17 cellular contexts compared by ENCODE assay signal in genomic region chr18:63440219-63440618, GRCh38. TPM values are rescaled to one million over a fixed set of nuclear protein-coding genes. Genes with fewer than 3 reads are reported as not detected.
DNase-seq lines count a peak whose midpoint lies in the region; ATAC-seq, FAIRE-seq and TF ChIP-seq lines count a peak whose summit lies in the region.
"Had no signal": no experiment of that assay in that cellular context is flagged by ENCODE, and none has a peak within 500 bp of the region (broad histone marks: within the 10 kb centered on the region; RNA-seq: fewer than 3 reads in every experiment).

No MANE protein-coding gene starts in this region.

- peaks cover 3% of the 10 kb centered on the region for H3K27me3 Mint-ChIP-seq in activated T-helper 17 cell treated with anti-CD3 and anti-CD28 coated beads, Interleukin-2, amount 50 U/mL, for 72 hours

- BruUV-seq in GM12878 (replicated peaks; lab: Mats Ljungman, UMichigan), result no TSS peak

- H3K9ac ChIP-seq in GM12878 (ENCODE audit: control insufficient read depth, insufficient read depth, low read length), result no peak overlapping the region

- CTCF ChIA-PET in GM12878 (lab: Yijun Ruan, JAX), result interaction anchor here (0.6 to 7.1 kb wide), 33 partner anchors 9 to 1126 kb away, joined by 3 to 140 read pairs (median 6); partner anchors contain the start of gene VPS4B

- TF ChIP-seq POLR2A in GM12878 (IDR thresholded peaks at IDR 0.05; ENCODE audit: low read depth, low read length) (no peak), thyroid gland (IDR thresholded peaks at IDR 0.05) (no peak)

- H3K36me3 Mint-ChIP-seq in activated T-helper 17 cell treated with anti-CD3 and anti-CD28 coated beads, Interleukin-2, amount 50 U/mL, for 72 hours (ENCODE audit: low read depth), result no peaks in the 10 kb centered on the region
- H3K36me3 Mint-ChIP-seq: activated naive CD8-positive, alpha-beta T cell treated with anti-CD3 and anti-CD28 coated beads, Interleukin-2, amount 10 ng/mL, durations not matched to agents 7 days and 5 days; naive thymus-derived CD4-positive, alpha-beta T cell had no signal

- H3K9me3 ChIP-seq in GM12878 (replicated peaks; ENCODE audit: control insufficient read depth, insufficient read depth, low read length) (no peaks in the 10 kb centered on the region), right atrium auricular region (no peaks in the 10 kb centered on the region), thyroid gland (no peaks in the 10 kb centered on the region)

- H3K9me3 Mint-ChIP-seq in activated T-helper 17 cell treated with anti-CD3 and anti-CD28 coated beads, Interleukin-2, amount 50 U/mL, for 72 hours, result no peaks in the 10 kb centered on the region
- H3K9me3 Mint-ChIP-seq: activated naive CD8-positive, alpha-beta T cell treated with anti-CD3 and anti-CD28 coated beads, Interleukin-2, amount 10 ng/mL, durations not matched to agents 7 days and 5 days; GM23338; naive thymus-derived CD4-positive, alpha-beta T cell had no signal

- FAIRE-seq in GM12878 (lab: Jason Lieb, UNC) (no peak), GM19239 (lab: Jason Lieb, UNC) (no peak)
- FAIRE-seq: colon, TTC549 had no signal

- 83% methylated on average over 1 of the region's 1 CpG for WGBS in GM12878 (ENCODE audit: insufficient coverage, insufficient replicate concordance, low lambda C conversion rate, missing lambda C conversion rate)
- WGBS in thyroid gland, 2 donors, result 4 to 17% methylated on average over 1 of the region's 1 CpG

- no peak for TF ChIP-seq RAD21 in GM12878 (IDR thresholded peaks at IDR 0.05; ENCODE audit: insufficient read depth, low read depth, low read length)

- H2AFZ ChIP-seq in GM12878 (ENCODE audit: control insufficient read depth, low read depth, low read length), result no peak overlapping the region
- H2AFZ ChIP-seq: GM23338 had no signal

- no peak overlapping the region for H3K4me2 ChIP-seq in GM12878 (ENCODE audit: control insufficient read depth, insufficient read depth)
- H3K4me2 ChIP-seq: GM23338 had no signal

- H3K27me3 ChIP-seq in GM12878 (replicated peaks in 1 of 2; ENCODE audit: control insufficient read depth in 2 of 2, insufficient read depth in 2 of 2, low read length in 1 of 2), result no peaks in the 10 kb centered on the region
- no peaks in the 10 kb centered on the region for H3K27me3 ChIP-seq in right atrium auricular region
- H3K27me3 ChIP-seq in thyroid gland, result no peaks in the 10 kb centered on the region

- H3K36me3 ChIP-seq in GM12878 (ENCODE audit: control insufficient read depth in 2 of 2, insufficient read depth in 2 of 2, low read length in 1 of 2) (no peaks in the 10 kb centered on the region), right atrium auricular region (no peaks in the 10 kb centered on the region), thyroid gland (no peaks in the 10 kb centered on the region)

- RAD21 ChIA-PET in GM12878 (lab: Charles Lee; ENCODE audit: unreplicated experiment), result interaction anchor here (0.7 to 3.4 kb wide), 15 partner anchors 8 to 802 kb away, joined by 3 to 39 read pairs (median 5); partner anchors contain the start of genes BCL2 and VPS4B

- POLR2A ChIA-PET in GM12878 (lab: Charles Lee), result interaction anchor here (0.8 to 1.0 kb wide), 2 partner anchors 12 to 31 kb away, joined by 3 read pairs; no protein-coding TSS in a partner anchor

- peak; percentile 2 for DNase-seq in NOMO-1 treated with DMSO at 0.1 percent for 48 hours (lab: John Stamatoyannopoulos, UW; ENCODE audit: unreplicated experiment)
- no peak for DNase-seq in NOMO-1 treated with dmso at 0.1 percent for 144 hours (lab: John Stamatoyannopoulos, UW; ENCODE audit: unreplicated experiment)
- DNase-seq in GM12878 (ENCODE audit: low read depth, low spot score), result no peak
- peak; percentile 73 for DNase-seq in right atrium auricular region (ENCODE audit: low spot score)
- DNase-seq in thyroid gland, result peak; percentile 94 to 96
- DNase-seq in SW 1271 (lab: John Stamatoyannopoulos, UW), result no peak
- no peak for DNase-seq in GM19239 (ENCODE audit: insufficient read length, low spot score)
- DNase-seq: 8988T; activated naive CD8-positive, alpha-beta T cell treated with anti-CD3 and anti-CD28 coated beads, Interleukin-2, amount 10 ng/mL, durations not matched to agents 7 days and 5 days; naive thymus-derived CD4-positive, alpha-beta T cell; NCI-H226 had no signal

- H3K4me1 Mint-ChIP-seq in activated T-helper 17 cell treated with anti-CD3 and anti-CD28 coated beads, Interleukin-2, amount 50 U/mL, for 72 hours, result no peaks in the 10 kb centered on the region
- H3K4me1 Mint-ChIP-seq: GM23338 had no signal

- H3K27ac ChIP-seq in GM12878 (ENCODE audit: control insufficient read depth, insufficient read depth) (no peak overlapping the region), right atrium auricular region (no peak overlapping the region), thyroid gland (no peak overlapping the region)

- no peak for TF ChIP-seq EP300 in GM12878 (IDR thresholded peaks at IDR 0.05; ENCODE audit: borderline replicate concordance in 1 of 2, control insufficient read depth in 1 of 2, low read depth in 2 of 2, low read length in 2 of 2)

- intact Hi-C loops in GM12878 (cut with micrococcal nuclease; ENCODE audit: unreplicated experiment), result no loop called here
- intact Hi-C loops in thyroid gland (cut with DNase I), result loop anchor here (10.0 kb wide), 1 partner anchor 425 kb away; no protein-coding TSS in a partner anchor

- H3K4me1 ChIP-seq in GM12878 (ENCODE audit: control insufficient read depth, insufficient read depth, low read length) (no peaks in the 10 kb centered on the region), right atrium auricular region (peaks cover 0 to 3% of the 10 kb centered on the region in 2 donors), thyroid gland (peaks cover 0 to 8% of the 10 kb centered on the region in 2 donors)

- H3K4me3 ChIP-seq in GM12878 (no peak overlapping the region), right atrium auricular region (no peak overlapping the region), thyroid gland (replicated peaks in 1 of 3) (no peak overlapping the region)
- H3K4me3 ChIP-seq: GM23338, skin epidermis had no signal

- H3K79me2 ChIP-seq in GM12878 (ENCODE audit: control insufficient read depth, insufficient read depth, low read length), result no peaks in the 10 kb centered on the region

- ATAC-seq in GM12878, result peak; percentile 27; the same call in 2 of the 3 replicates
- no peak for ATAC-seq in activated T-helper 17 cell treated with anti-CD3 and anti-CD28 coated beads, Interleukin-2, amount 50 U/mL, for 72 hours (replicated peaks)

- SMC1A ChIA-PET in GM12878 (lab: Charles Lee; ENCODE audit: uncharacterized antibody, unreplicated experiment), result interaction anchor here (1.1 to 3.9 kb wide), 16 partner anchors 10 to 1190 kb away, joined by 3 to 69 read pairs (median 4); no protein-coding TSS in a partner anchor

- H3K27ac Mint-ChIP-seq in activated T-helper 17 cell treated with anti-CD3 and anti-CD28 coated beads, Interleukin-2, amount 50 U/mL, for 72 hours, result no peak overlapping the region
- H3K27ac Mint-ChIP-seq: activated naive CD8-positive, alpha-beta T cell treated with anti-CD3 and anti-CD28 coated beads, Interleukin-2, amount 10 ng/mL, durations not matched to agents 7 days and 5 days; GM23338; naive thymus-derived CD4-positive, alpha-beta T cell had no signal

- in situ Hi-C loops in GM12878 (cut with MboI), result loop anchor here (5.0 kb wide), 1 partner anchor 423 kb away; no protein-coding TSS in a partner anchor

- no peaks in the 10 kb centered on the region for H4K20me1 ChIP-seq in GM12878 (ENCODE audit: control insufficient read depth, insufficient read depth)

- no peak for TF ChIP-seq CTCF in GM12878 (IDR thresholded peaks at IDR 0.05 in 2 of 3, conservative IDR thresholded peaks at IDR 0.05 in 1 of 3; ENCODE audit: control insufficient read depth in 2 of 3, extremely low read depth in 1 of 3, insufficient read depth in 1 of 3, low read depth in 3 of 3, low read length in 3 of 3)
- TF ChIP-seq CTCF in right atrium auricular region (IDR thresholded peaks at IDR 0.05), result no peak
- TF ChIP-seq CTCF in thyroid gland (IDR thresholded peaks at IDR 0.05), result no peak

- H3K4me3 Mint-ChIP-seq in activated T-helper 17 cell treated with anti-CD3 and anti-CD28 coated beads, Interleukin-2, amount 50 U/mL, for 72 hours, result no peak overlapping the region
- H3K4me3 Mint-ChIP-seq: activated naive CD8-positive, alpha-beta T cell treated with anti-CD3 and anti-CD28 coated beads, Interleukin-2, amount 10 ng/mL, durations not matched to agents 7 days and 5 days; GM23338; naive thymus-derived CD4-positive, alpha-beta T cell had no signal

RNA-seq across cellular contexts. Expression of gene VPS4B, which starts 17.9 kb away (rescaled TPM):
- total RNA-seq in GM12878 (2013; cell fraction: nucleolus; rRNA removed), result 31.6 and 34.6 TPM in 2 replicates
- total RNA-seq in GM12878 (2014; rRNA removed), result 24.3 and 30.8 TPM in 2 replicates
- 36.4 and 37.6 TPM in 2 replicates for total RNA-seq in GM12878 (2014; rRNA removed; fragmentation: Illumina TruSeq; extraction: Trizol)
- total RNA-seq in GM12878 (2021), result 27.4 and 34.0 TPM in 2 replicates
- 8.8 TPM for polyA plus RNA-seq in GM12878 (2011; ENCODE audit: low read depth)
- 28.4 and 46.6 TPM in 2 replicates for polyA plus RNA-seq in GM12878 (2011; rRNA removed)
- 13.2 and 16.8 TPM in 2 replicates for polyA plus RNA-seq in GM12878 (2011; cell fraction: cytosol; rRNA removed)
- polyA plus RNA-seq in GM12878 (2011; cell fraction: nucleus; rRNA removed), result 8.1 and 9.4 TPM in 2 replicates
- 15.0 and 20.3 TPM in 2 replicates for polyA plus RNA-seq in GM12878 (2012)
- polyA plus RNA-seq in GM12878 (2014; fragmentation: Illumina TruSeq; extraction: Trizol), result 29.7 and 39.0 TPM in 2 replicates
- 10 to 100 TPM; 25.7 to 29.9 TPM for polyA plus RNA-seq in GM12878 (2014; fragmentation: Nextera tagmentation; extraction: Ambion mirVana)
- 18.0 and 21.4 TPM in 2 replicates for polyA plus RNA-seq in GM12878 (2014; rRNA removed)
- polyA plus RNA-seq in GM12878 (2016; fragmentation: Nextera tagmentation; extraction: Ambion mirVana), result 10 to 100 TPM; 31.3 to 34.2 TPM
- 16.0 and 27.8 TPM in 2 replicates for polyA minus RNA-seq in GM12878 (2011; rRNA and poly(A)+ RNA removed)
- polyA minus RNA-seq in GM12878 (2011; cell fraction: cytosol; rRNA and poly(A)+ RNA removed), result 24.2 and 26.2 TPM in 2 replicates
- polyA minus RNA-seq in GM12878 (2011; cell fraction: nucleus; rRNA and poly(A)+ RNA removed), result 16.4 and 28.2 TPM in 2 replicates
- total RNA-seq in right atrium auricular region, result 10 to 100 TPM; 14.1 to 16.4 TPM
- 10 to 100 TPM; 36.0 to 50.5 (median 40.9) TPM for total RNA-seq in thyroid gland
- 10 to 100 TPM; 63.8 to 72.3 TPM for total RNA-seq in activated T-helper 17 cell treated with anti-CD3 and anti-CD28 coated beads, Interleukin-2, amount 50 U/mL, for 72 hours

RNA-seq across cellular contexts. Expression of gene SERPINB5, which starts 36.5 kb away (rescaled TPM):
- not detected in 2 replicates for total RNA-seq in GM12878 (2013; cell fraction: nucleolus; rRNA removed)
- total RNA-seq in GM12878 (2014; rRNA removed) (0.05 TPM in 1 of 2 replicates, not detected in the other), GM12878 (2014; rRNA removed; fragmentation: Illumina TruSeq; extraction: Trizol) (not detected in 2 replicates), GM12878 (2021) (not detected in 2 replicates), right atrium auricular region (not detected), thyroid gland (not detected)
- polyA plus RNA-seq in GM12878 (2011; ENCODE audit: low read depth), result not detected
- polyA plus RNA-seq in GM12878 (2011; rRNA removed) (0.04 TPM in 1 of 2 replicates, not detected in the other), GM12878 (2014; fragmentation: Illumina TruSeq; extraction: Trizol) (0.03 TPM in 1 of 2 replicates, not detected in the other), GM12878 (2014; fragmentation: Nextera tagmentation; extraction: Ambion mirVana) (not detected), GM12878 (2014; rRNA removed) (not detected in 2 replicates), GM12878 (2016; fragmentation: Nextera tagmentation; extraction: Ambion mirVana) (not detected)
- polyA plus RNA-seq in GM12878 (2011; cell fraction: cytosol; rRNA removed), result not detected in 2 replicates
- not detected in 2 replicates for polyA plus RNA-seq in GM12878 (2011; cell fraction: nucleus; rRNA removed)
- polyA plus RNA-seq in GM12878 (2012), result not detected in 2 replicates
- polyA minus RNA-seq in GM12878 (2011; rRNA and poly(A)+ RNA removed), result not detected in 2 replicates
- 0.83 TPM in 1 of 2 replicates, not detected in the other for polyA minus RNA-seq in GM12878 (2011; cell fraction: cytosol; rRNA and poly(A)+ RNA removed)
- polyA minus RNA-seq in GM12878 (2011; cell fraction: nucleus; rRNA and poly(A)+ RNA removed), result not detected in 2 replicates
- not detected for total RNA-seq in activated T-helper 17 cell treated with anti-CD3 and anti-CD28 coated beads, Interleukin-2, amount 50 U/mL, for 72 hours
- total RNA-seq: activated naive CD8-positive, alpha-beta T cell treated with anti-CD3 and anti-CD28 coated beads, Interleukin-2, amount 10 ng/mL, durations not matched to agents 7 days and 5 days; fibroblast of villous mesenchyme; GM23338; naive thymus-derived CD4-positive, alpha-beta T cell had no signal
- polyA plus RNA-seq: naive thymus-derived CD4-positive, alpha-beta T cell had no signal

Comparison
In these comparisons a context has a peak if more than half of its experiments do, and no peak if none do; other contexts are left out.
1. DNase-seq: peak in NOMO-1 treated with DMSO at 0.1 percent for 48 hours (single experiment), right atrium auricular region (single experiment) and thyroid gland (2 of 2); none in NOMO-1 treated with dmso at 0.1 percent for 144 hours (single experiment), GM12878 (single experiment), SW 1271 (0 of 2) and GM19239 (single experiment).